8 cellular contexts compared by ENCODE assay signal in the genomic region with DNA sequence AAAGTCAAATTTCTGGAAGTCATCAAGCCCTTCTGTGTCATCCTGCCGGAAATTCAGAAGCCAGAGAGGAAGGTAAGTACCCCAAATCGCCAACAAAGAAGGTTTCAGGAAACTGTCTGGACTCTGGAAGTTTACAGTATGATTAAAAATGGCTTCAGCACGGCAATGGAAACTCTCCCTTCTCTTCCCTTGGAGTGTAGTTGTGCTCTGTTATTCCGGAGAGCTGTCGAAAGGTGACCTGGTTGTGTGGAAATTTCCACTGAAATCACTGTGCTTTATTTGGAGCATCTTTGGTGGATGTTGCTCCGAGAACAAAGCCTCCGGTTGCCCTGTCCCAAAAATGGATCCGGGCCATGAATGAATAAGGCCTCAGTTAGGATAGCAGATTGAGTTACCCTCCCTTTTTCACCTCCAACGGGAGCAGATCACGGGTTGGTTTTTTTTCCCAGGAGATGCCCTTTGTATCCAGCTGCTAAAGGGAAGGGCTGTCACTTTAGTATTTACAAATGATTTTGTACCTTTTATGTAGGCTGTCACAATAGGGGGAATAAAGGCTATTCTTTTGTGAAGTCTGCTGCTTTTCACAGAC. TPM values are rescaled to one million over a fixed set of nuclear protein-coding genes. Genes with fewer than 3 reads are reported as not detected.
DNase-seq lines count a peak whose midpoint lies in the region; ATAC-seq, FAIRE-seq and TF ChIP-seq lines count a peak whose summit lies in the region.

No MANE protein-coding gene starts in this region.

- TF ChIP-seq POLR2A in GM18505 (IDR thresholded peaks at IDR 0.05; ENCODE audit: borderline replicate concordance, extremely low read depth, insufficient read depth, insufficient read length): no peak

- TF ChIP-seq CTCF in fibroblast of lung (conservative IDR thresholded peaks at IDR 0.05 in 1 of 2, IDR thresholded peaks at IDR 0.05 in 1 of 2; ENCODE audit: low read depth in 1 of 2, low read length in 2 of 2) (no peak), pancreas (IDR thresholded peaks at IDR 0.05) (no peak)

- H3K27ac ChIP-seq in fibroblast of lung (ENCODE audit: insufficient read depth, low read length): peak overlapping the region; percentile 98
- H3K27ac ChIP-seq in pancreas: peak overlapping the region; percentile 85 to 97 (median 92)

- in situ Hi-C loops in SK-MEL-5 (cut with HindIII; ENCODE audit: low pct_unique_long_range_greater_than_20kb, low sequenced_read_pairs): no loop called here

- DNase-seq in NCI-H1417 (lab: John Stamatoyannopoulos, UW) (peak in 2 of 3 experiments; percentile 57 to 72), NCI-H1417 treated with DMSO at 0.1 percent for 48 hours (lab: John Stamatoyannopoulos, UW) (no peak), SK-MEL-5 (ENCODE audit: low read depth, low spot score) (peak; percentile 62), fibroblast of lung (ENCODE audit: low read depth in 2 of 2) (peak in 1 of 2 donors; percentile 28), pancreas (no peak), kidney glomerular epithelial cell (lab: John Stamatoyannopoulos, UW) (no peak)

- peak overlapping the region; percentile 97 for H3K9ac ChIP-seq in fibroblast of lung (ENCODE audit: insufficient read depth, low read length)

- 1% methylated on average over 10 of the region's 10 CpGs for WGBS in pancreas, 2 donors

- peak in 3 of 4 donors; percentile 4 to 10 (median 9) for ATAC-seq in pancreas
- ATAC-seq in GM18505 (IDR thresholded peaks at IDR 0.05; ENCODE audit: unreplicated experiment): no peak
- no peak for ATAC-seq in GM21447 (IDR thresholded peaks at IDR 0.05; ENCODE audit: unreplicated experiment)

- H2AFZ ChIP-seq in fibroblast of lung (ENCODE audit: low read length): no peak overlapping the region

- peak overlapping the region; percentile 74 to 99 (median 96) for H3K4me3 ChIP-seq in fibroblast of lung (replicated peaks in 1 of 4; ENCODE audit: control extremely low read depth in 1 of 4, insufficient read depth in 1 of 4, low read depth in 3 of 4, low read length in 4 of 4)
- peak overlapping the region; percentile 81 to 98 (median 88) for H3K4me3 ChIP-seq in pancreas

- no peak for FAIRE-seq in pancreas (lab: Jason Lieb, UNC)

- H3K79me2 ChIP-seq in fibroblast of lung (ENCODE audit: control insufficient read depth, insufficient read depth, low read length): peaks cover 52% of the 10 kb centered on the region

- H3K4me2 ChIP-seq in fibroblast of lung (ENCODE audit: extremely low read depth, insufficient read depth, low read length): peak overlapping the region; percentile 99

- H3K27me3 ChIP-seq in fibroblast of lung (ENCODE audit: control insufficient read depth, insufficient read depth, low read length) (no peaks in the 10 kb centered on the region), pancreas (no peaks in the 10 kb centered on the region)

- intact Hi-C loops in pancreas (cut with DNase I): no loop called here

- H3K9me3 ChIP-seq in fibroblast of lung (ENCODE audit: control insufficient read depth, insufficient read depth, low read depth, low read length) (no peaks in the 10 kb centered on the region), pancreas (no peaks in the 10 kb centered on the region)

- H4K20me1 ChIP-seq in fibroblast of lung (ENCODE audit: control insufficient read depth, extremely low read depth, insufficient read depth, low read length): no peaks in the 10 kb centered on the region

- peaks cover 6% of the 10 kb centered on the region for H3K4me1 ChIP-seq in fibroblast of lung (ENCODE audit: control insufficient read depth, extremely low read depth, insufficient read depth, low read length)
- peaks cover 13 to 36% (median 13%) of the 10 kb centered on the region in 3 donors for H3K4me1 ChIP-seq in pancreas

- H3K36me3 ChIP-seq in fibroblast of lung (ENCODE audit: control insufficient read depth, insufficient read depth, low read length) (peaks cover 17% of the 10 kb centered on the region), pancreas (peaks cover 0 to 21% (median 4%) of the 10 kb centered on the region in 3 donors)

RNA-seq across cellular contexts. Expression of gene SEC61A1, which starts 0.7 kb away (rescaled TPM):
- 250 and 253 TPM in 2 replicates for total RNA-seq in SK-MEL-5 (2014; rRNA removed; shearing (Covaris generic))
- 222 and 280 TPM in 2 replicates for polyA plus RNA-seq in SK-MEL-5 (2015; cell fraction: cytosol; rRNA removed)
- 168 and 176 TPM in 2 replicates for polyA plus RNA-seq in SK-MEL-5 (2015; cell fraction: nucleus; rRNA removed)
- total RNA-seq in fibroblast of lung: 228 and 398 TPM in 2 replicates
- polyA plus RNA-seq in fibroblast of lung: 509 and 525 TPM in 2 replicates
- 366 and 412 TPM in 2 replicates for polyA plus RNA-seq in fibroblast of lung (2012)
- 711 and 936 TPM in 2 replicates for polyA minus RNA-seq in fibroblast of lung (ENCODE audit: low replicate concordance)
- total RNA-seq in pancreas: 100 to 1,000 TPM; 197 to 245 (median 222) TPM
- 100 to 1,000 TPM; 193 to 214 TPM for polyA plus RNA-seq in pancreas

Comparison
In these comparisons a context has a peak if more than half of its experiments do, and no peak if none do; other contexts are left out.
1. DNase-seq: peak in NCI-H1417 (2 of 3) and SK-MEL-5 (single experiment); none in NCI-H1417 treated with DMSO at 0.1 percent for 48 hours (single experiment), pancreas (0 of 6) and kidney glomerular epithelial cell (single experiment).
2. ATAC-seq: peak in pancreas (3 of 4); none in GM18505 (single experiment) and GM21447 (single experiment).